ENCODE assay signal across 15 cellular contexts in genomic region chr6:96659084-96659845, GRCh38.
DNase-seq lines count a peak whose midpoint lies in the region; ATAC-seq and TF ChIP-seq lines count a peak whose summit lies in the region.
"Had no signal": no experiment of that assay in that cellular context is flagged by ENCODE, and none has a peak within 500 bp of the region (broad histone marks: within the 10 kb centered on the region; RNA-seq: fewer than 3 reads in every experiment).

No MANE protein-coding gene starts in this region.

- H3K27ac ChIP-seq in tibial artery (peak overlapping the region; percentile 38 to 47), smooth muscle cell (ENCODE audit: low read depth) (no peak overlapping the region)
- H3K27ac ChIP-seq: gastrocnemius medialis had no signal

- H4K20me1 ChIP-seq in smooth muscle cell (ENCODE audit: low read depth): no peaks in the 10 kb centered on the region

- intact Hi-C loops in tibial artery (cut with DNase I; ENCODE audit: low total_unique reads): no loop called here

- H3K4me1 ChIP-seq in tibial artery (peaks cover 0 to 14% (median 0%) of the 10 kb centered on the region in 4 donors), smooth muscle cell (ENCODE audit: low read depth) (no peaks in the 10 kb centered on the region)
- H3K4me1 ChIP-seq: gastrocnemius medialis had no signal

- ATAC-seq in HG02885 (IDR thresholded peaks at IDR 0.05; ENCODE audit: poor library complexity, unreplicated experiment): peak; percentile 70
- ATAC-seq: gastrocnemius medialis; stimulated activated naive B cell treated with anti-CD40 and anti-IgM and Interleukin-4, amounts not matched to agents 10 μg/mL and 1 μg/mL and 100 μg/mL, for 72 hours had no signal

- H3K9me3 ChIP-seq in tibial artery (no peaks in the 10 kb centered on the region), smooth muscle cell (replicated peaks; ENCODE audit: low read depth) (no peaks in the 10 kb centered on the region)
- H3K9me3 ChIP-seq: gastrocnemius medialis had no signal

- no peaks in the 10 kb centered on the region for H3K27me3 ChIP-seq in tibial artery
- no peaks in the 10 kb centered on the region for H3K27me3 ChIP-seq in smooth muscle cell (ENCODE audit: low read depth)
- H3K27me3 ChIP-seq: gastrocnemius medialis had no signal

- peak; percentile 13 for DNase-seq in NCI-H82 (lab: John Stamatoyannopoulos, UW)
- DNase-seq in NCI-H82 treated with DMSO at 0.1 percent for 48 hours (lab: John Stamatoyannopoulos, UW; ENCODE audit: unreplicated experiment): no peak
- peak; percentile 61 for DNase-seq in NCI-H2029 (lab: John Stamatoyannopoulos, UW)
- DNase-seq in tibial artery: no peak
- DNase-seq in glomerular visceral epithelial cell (ENCODE audit: extremely low spot score): no peak
- no peak for DNase-seq in smooth muscle cell (lab: John Stamatoyannopoulos, UW; ENCODE audit: unreplicated experiment)
- no peak for DNase-seq in activated CD4-positive, alpha-beta T cell treated with anti-CD3 and anti-CD28 coated beads, Interleukin-2, amount 50 U/mL, for 48 hours
- DNase-seq: activated CD4-positive, alpha-beta T cell treated with anti-CD3 and anti-CD28 coated beads, Interleukin-2, amount 50 U/mL, for 4 hours; CD4-positive, CD25-positive, alpha-beta regulatory T cell; gastrocnemius medialis; IMR-90; mesendoderm; NCI-H1048; stimulated activated naive B cell treated with anti-CD40 and anti-IgM and Interleukin-4, amounts not matched to agents 10 μg/mL and 1 μg/mL and 100 μg/mL, for 72 hours had no signal

- H3K4me3 ChIP-seq in tibial artery: no peak overlapping the region
- H3K4me3 ChIP-seq in smooth muscle cell: no peak overlapping the region
- H3K4me3 ChIP-seq: gastrocnemius medialis had no signal

- no peaks in the 10 kb centered on the region for H3F3A ChIP-seq in smooth muscle cell (ENCODE audit: low read depth)

- 81% methylated on average over 4 of the region's 4 CpGs for WGBS in smooth muscle cell (ENCODE audit: low lambda C conversion rate)

- no peak overlapping the region for H2AFZ ChIP-seq in smooth muscle cell (ENCODE audit: low read depth)

- H3K79me2 ChIP-seq in smooth muscle cell (ENCODE audit: low read depth): no peaks in the 10 kb centered on the region

- no peak overlapping the region for H3K9ac ChIP-seq in smooth muscle cell (ENCODE audit: low read depth)

- no peak for TF ChIP-seq CTCF in tibial artery (IDR thresholded peaks at IDR 0.05)
- no peak for TF ChIP-seq CTCF in smooth muscle cell (IDR thresholded peaks at IDR 0.05; ENCODE audit: borderline replicate concordance, insufficient read depth, poor library complexity, severe bottlenecking)

- H3K36me3 ChIP-seq in tibial artery (no peaks in the 10 kb centered on the region), smooth muscle cell (ENCODE audit: low read depth) (no peaks in the 10 kb centered on the region)
- H3K36me3 ChIP-seq: gastrocnemius medialis had no signal

- no peak overlapping the region for H3K4me2 ChIP-seq in smooth muscle cell

Comparison
In these comparisons a context has a peak if more than half of its experiments do, and no peak if none do; other contexts are left out.
1. DNase-seq: peak in NCI-H82 (single experiment) and NCI-H2029 (single experiment); none in NCI-H82 treated with DMSO at 0.1 percent for 48 hours (single experiment), tibial artery (0 of 2), glomerular visceral epithelial cell (single experiment), smooth muscle cell (single experiment) and activated CD4-positive, alpha-beta T cell treated with anti-CD3 and anti-CD28 coated beads, Interleukin-2, amount 50 U/mL, for 48 hours (0 of 2).